In genomic region chr2:17625446-17625845, GRCh38 we compare ENCODE assay signal across 16 cellular contexts.
"Had no signal": no experiment of that assay in that cellular context is flagged by ENCODE, and none has a peak within 500 bp of the region (broad histone marks: within the 10 kb centered on the region; RNA-seq: fewer than 3 reads in every experiment).

No MANE protein-coding gene starts in this region.

- DNase-seq: KBM-7, MV-4-11, NCI-H1048, NCI-H1105, NCI-H1436 treated with DMSO at 0.1 percent for 48 hours, NCI-H1694, NCI-H187 treated with DMSO at 0.1 percent for 48 hours, NCI-H2029 treated with DMSO at 0.1 percent for 48 hours, NCI-H2171 treated with DMSO at 0.1 percent for 48 hours, NCI-H524 treated with DMSO at 0.1 percent for 48 hours, NCI-H69, NCI-H774, SHP77 treated with DMSO at 0.1 percent for 48 hours, SJCRH30 had no signal

- ATAC-seq: Right ventricle myocardium inferior, SK-N-SH treated with all-trans-retinoic acid at 6 μM for 48 hours had no signal
